20 cellular contexts compared by ENCODE assay signal in the genomic region with DNA sequence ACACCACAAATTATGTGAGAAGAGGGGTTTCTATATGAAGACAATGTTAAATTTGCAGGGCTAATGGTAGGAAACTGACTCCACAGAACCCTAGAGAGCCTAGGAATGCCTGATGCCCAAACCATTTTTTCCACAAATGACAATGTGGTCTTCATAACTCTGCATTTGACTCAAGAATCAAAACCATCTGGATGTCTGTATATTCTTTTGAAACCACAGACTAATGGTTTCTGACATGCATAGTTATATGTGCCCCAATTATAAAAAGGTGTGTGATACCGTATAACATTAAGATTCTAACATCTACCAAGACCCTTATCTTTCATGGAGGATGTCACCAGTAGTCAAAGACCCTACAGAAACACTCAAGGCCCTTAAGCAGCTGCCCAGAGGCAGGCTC.
"Had no signal": no experiment of that assay in that cellular context is flagged by ENCODE, and none has a peak within 500 bp of the region (broad histone marks: within the 10 kb centered on the region; RNA-seq: fewer than 3 reads in every experiment).

No MANE protein-coding gene starts in this region.

- H3K4me3 ChIP-seq: SJSA1 had no signal

- H3K36me3 ChIP-seq: SJSA1 had no signal

- H3K27me3 ChIP-seq: SJSA1 had no signal

- H3K27ac ChIP-seq: SJSA1 had no signal

- DNase-seq: IMR-90, Kasumi-1, KG1, MM.1S, NCI-H1092 treated with DMSO at 0.1 percent for 48 hours, NCI-H1436, NCI-H187, NCI-H2029, NCI-H2081 treated with DMSO at 0.1 percent for 48 hours, NCI-H2171, NCI-H226, NCI-H446, NCI-H510A, NCI-H524 treated with DMSO at 0.1 percent for 48 hours, NCI-H69, NCI-H774, Right ventricle myocardium superior, RPMI8226, SIG-M5 had no signal

- H3K4me1 ChIP-seq: SJSA1 had no signal

- H3K9me3 ChIP-seq: SJSA1 had no signal
